In the genomic region with DNA sequence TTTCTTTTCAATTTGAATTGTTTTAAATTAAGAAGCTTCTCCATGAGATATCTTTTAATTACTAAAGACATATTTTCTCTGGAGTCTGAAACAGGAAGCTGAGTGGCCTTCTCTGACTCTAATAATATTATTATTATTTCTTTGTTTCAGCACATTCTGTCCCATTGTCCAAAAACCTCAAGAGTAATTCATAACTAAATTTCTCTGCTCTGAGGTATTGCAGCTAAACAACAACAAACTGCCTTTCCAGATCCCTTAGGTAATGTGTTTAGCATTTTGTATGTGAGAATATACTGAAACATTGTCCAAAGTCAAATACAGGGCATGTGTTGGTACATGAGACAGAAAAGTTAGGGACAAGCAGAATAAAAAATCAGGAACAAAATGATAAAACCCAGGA, we compare ENCODE assay signal across 28 cellular contexts.
"Had no signal": no experiment of that assay in that cellular context is flagged by ENCODE, and none has a peak within 500 bp of the region (broad histone marks: within the 10 kb centered on the region; RNA-seq: fewer than 3 reads in every experiment).

No MANE protein-coding gene starts in this region.

- H3K4me1 ChIP-seq: colonic mucosa, esophagus muscularis mucosa, esophagus squamous epithelium, foreskin keratinocyte, gastrocnemius medialis, gastroesophageal sphincter, heart left ventricle had no signal

- H3K4me3 ChIP-seq: colonic mucosa, coronary artery, dorsolateral prefrontal cortex, esophagus muscularis mucosa, esophagus squamous epithelium, gastrocnemius medialis, gastroesophageal sphincter, heart left ventricle, heart right ventricle had no signal

- DNase-seq: colonic mucosa; cortex of kidney; dermis blood vessel endothelial cell; dorsolateral prefrontal cortex; effector CD4-positive, alpha-beta T cell; effector CD8-positive, alpha-beta T cell; effector memory CD4-positive, alpha-beta T cell; effector memory CD8-positive, alpha-beta T cell; endodermal cell; erythroblast; esophagus squamous epithelium; foreskin fibroblast; foreskin keratinocyte; foreskin melanocyte; gastrocnemius medialis; glutamatergic neuron; head of caudate nucleus; heart left ventricle; heart right ventricle had no signal

- H3K9me3 Mint-ChIP-seq: dendritic cell treated with granulocyte-macrophage colony-stimulating factor and Interleukin-4, amounts not matched to agents 40 ng/mL and 50 ng/mL, for 4 days; effector memory CD8-positive, alpha-beta T cell; endodermal cell had no signal

- H3K27me3 ChIP-seq: colonic mucosa, dorsolateral prefrontal cortex, esophagus muscularis mucosa, esophagus squamous epithelium, foreskin keratinocyte, gastrocnemius medialis, gastroesophageal sphincter, heart left ventricle, heart right ventricle had no signal

- H3K9me3 ChIP-seq: colonic mucosa, esophagus muscularis mucosa, esophagus squamous epithelium, gastrocnemius medialis, gastroesophageal sphincter, heart left ventricle, heart right ventricle had no signal

- H3K36me3 ChIP-seq: colonic mucosa, esophagus muscularis mucosa, esophagus squamous epithelium, gastrocnemius medialis, gastroesophageal sphincter, heart left ventricle, heart right ventricle had no signal

- H3K4me3 Mint-ChIP-seq: dendritic cell treated with granulocyte-macrophage colony-stimulating factor and Interleukin-4, amounts not matched to agents 40 ng/mL and 50 ng/mL, for 4 days; effector memory CD8-positive, alpha-beta T cell; endodermal cell had no signal

- H3K27ac Mint-ChIP-seq: dendritic cell treated with granulocyte-macrophage colony-stimulating factor and Interleukin-4, amounts not matched to agents 40 ng/mL and 50 ng/mL, for 4 days; effector memory CD8-positive, alpha-beta T cell; endodermal cell had no signal

- FAIRE-seq: colon, endometrium, frontal cortex had no signal

- ATAC-seq: effector memory CD8-positive, alpha-beta T cell; esophagus mucosa; foreskin keratinocyte; gastrocnemius medialis; gastroesophageal sphincter; heart left ventricle; heart right ventricle had no signal

- H3K27ac ChIP-seq: colonic mucosa, coronary artery, dorsolateral prefrontal cortex, epithelial cell of prostate, esophagus muscularis mucosa, esophagus squamous epithelium, foreskin keratinocyte, gastrocnemius medialis, gastroesophageal sphincter, heart left ventricle, heart right ventricle had no signal

- H3K27me3 Mint-ChIP-seq: dendritic cell treated with granulocyte-macrophage colony-stimulating factor and Interleukin-4, amounts not matched to agents 40 ng/mL and 50 ng/mL, for 4 days; effector memory CD8-positive, alpha-beta T cell had no signal
